8 cellular contexts compared by ENCODE assay signal in genomic region chr7:35537067-35538023, GRCh38.
DNase-seq lines count a peak whose midpoint lies in the region; ATAC-seq and TF ChIP-seq lines count a peak whose summit lies in the region.

No MANE protein-coding gene starts in this region.

- no peak overlapping the region for H2AK5ac ChIP-seq in trophoblast cell (ENCODE audit: low read length)

- H3K4me3 ChIP-seq in HCT116 (replicated peaks in 1 of 2; ENCODE audit: low read depth in 1 of 2, low read length in 2 of 2): peak overlapping the region; percentile 28 to 40
- peak overlapping the region; percentile 30 for H3K4me3 ChIP-seq in MG63
- peak overlapping the region; percentile 80 for H3K4me3 ChIP-seq in SK-N-MC
- peak overlapping the region; percentile 67 for H3K4me3 ChIP-seq in trophoblast cell (ENCODE audit: low read depth, low read length)
- peak overlapping the region; percentile 16 to 47 (median 42) for H3K4me3 ChIP-seq in tibial nerve

- no peak for TF ChIP-seq EP300 in tibial nerve (IDR thresholded peaks at IDR 0.05)

- intact Hi-C loops in HCT116 (cut with micrococcal nuclease): loop anchor here (1.0 to 5.0 kb wide), 5 partner anchors 87 to 464 kb away; no protein-coding TSS in a partner anchor
- intact Hi-C loops in Right ventricle myocardium superior (cut with DNase I): loop anchor here (10.0 kb wide), 1 partner anchor 463 kb away; no protein-coding TSS in a partner anchor

- WGBS in trophoblast cell (ENCODE audit: extremely low coverage, insufficient coverage, insufficient read length): no CpG with 5 or more reads among the region's 43 CpGs
- WGBS in tibial nerve, 2 donors: 7 to 9% methylated on average over 22 to 37 of the region's 43 CpGs

- H3K9me3 ChIP-seq in HCT116 (ENCODE audit: control insufficient read depth in 1 of 2, insufficient read depth in 1 of 2, low read depth in 1 of 2, low read length in 2 of 2): no peaks in the 10 kb centered on the region
- no peaks in the 10 kb centered on the region for H3K9me3 ChIP-seq in MG63
- H3K9me3 ChIP-seq in SK-N-MC (ENCODE audit: low read depth, low read length): no peaks in the 10 kb centered on the region
- peaks cover 2% of the 10 kb centered on the region for H3K9me3 ChIP-seq in trophoblast cell (ENCODE audit: insufficient read depth, low read depth, low read length)
- H3K9me3 ChIP-seq in tibial nerve: no peaks in the 10 kb centered on the region

- H4K91ac ChIP-seq in trophoblast cell (ENCODE audit: low read depth, low read length): no peak overlapping the region

- BruUV-seq in HCT116 (replicated peaks; lab: Mats Ljungman, UMichigan): no TSS peak

- no peak overlapping the region for H2BK120ac ChIP-seq in trophoblast cell (ENCODE audit: insufficient read depth, low read length, poor library complexity)

- H3K9ac ChIP-seq in HCT116 (ENCODE audit: low read length) (no peak overlapping the region), SK-N-MC (ENCODE audit: insufficient read length) (no peak overlapping the region), trophoblast cell (ENCODE audit: low read length) (no peak overlapping the region)

- H3K36me3 ChIP-seq in HCT116 (ENCODE audit: control insufficient read depth in 1 of 2, insufficient read depth in 2 of 2, low read length in 2 of 2): no peaks in the 10 kb centered on the region
- H3K36me3 ChIP-seq in MG63: no peaks in the 10 kb centered on the region
- no peaks in the 10 kb centered on the region for H3K36me3 ChIP-seq in SK-N-MC (ENCODE audit: insufficient read depth, low read length)
- H3K36me3 ChIP-seq in trophoblast cell (ENCODE audit: control insufficient read depth in 1 of 2, insufficient read depth in 2 of 2, low read length in 2 of 2): no peaks in the 10 kb centered on the region
- no peaks in the 10 kb centered on the region for H3K36me3 ChIP-seq in tibial nerve

- H2BK5ac ChIP-seq in trophoblast cell (ENCODE audit: low read depth, low read length, poor library complexity): no peak overlapping the region

- H3K9me2 ChIP-seq in HCT116 (ENCODE audit: insufficient read depth): no peaks in the 10 kb centered on the region

- no peaks in the 10 kb centered on the region for H4K20me1 ChIP-seq in HCT116 (ENCODE audit: insufficient read depth)

- H3K27me3 ChIP-seq in HCT116 (ENCODE audit: insufficient read depth, low read length) (no peaks in the 10 kb centered on the region), MG63 (no peaks in the 10 kb centered on the region), trophoblast cell (ENCODE audit: insufficient read depth, low read length) (no peaks in the 10 kb centered on the region), tibial nerve (no peaks in the 10 kb centered on the region)

- POLR2A ChIA-PET in HCT116 (lab: Charles Lee): no interaction called here

- peaks cover 0 to 11% of the 10 kb centered on the region in 2 experiments; a peak in 1 of 4 replicates for H3K4me1 ChIP-seq in HCT116 (ENCODE audit: control insufficient read depth in 1 of 2, insufficient read depth in 2 of 2, low read length in 2 of 2)
- no peaks in the 10 kb centered on the region for H3K4me1 ChIP-seq in trophoblast cell (ENCODE audit: control insufficient read depth in 1 of 2, insufficient read depth in 2 of 2, low read length in 2 of 2)
- H3K4me1 ChIP-seq in tibial nerve: peaks cover 0 to 15% (median 5%) of the 10 kb centered on the region in 4 donors

- H3K36me3 Mint-ChIP-seq in activated naive CD4-positive, alpha-beta T cell treated with anti-CD3 and anti-CD28 coated beads, Interleukin-2, amount 50 U/mL, for 72 hours: no peaks in the 10 kb centered on the region

- H4K12ac ChIP-seq in trophoblast cell (ENCODE audit: low read depth, low read length): no peak overlapping the region

- H3K27ac ChIP-seq in HCT116 (ENCODE audit: low read depth, low read length) (no peak overlapping the region), SK-N-MC (no peak overlapping the region), trophoblast cell (ENCODE audit: low read depth, low read length) (no peak overlapping the region), tibial nerve (no peak overlapping the region)

- no peak overlapping the region for H4K8ac ChIP-seq in trophoblast cell (ENCODE audit: low read depth, low read length)

- no peak overlapping the region for H3K4ac ChIP-seq in trophoblast cell (ENCODE audit: low read depth, low read length)

- TF ChIP-seq POLR2A in HCT116 (IDR thresholded peaks at IDR 0.05; ENCODE audit: borderline replicate concordance, extremely low read depth, insufficient read depth, insufficient read length) (no peak), tibial nerve (IDR thresholded peaks at IDR 0.05) (no peak)

- peak overlapping the region; percentile 67 for H3K4me2 ChIP-seq in HCT116 (ENCODE audit: low read length)
- peak overlapping the region; percentile 71 for H3K4me2 ChIP-seq in trophoblast cell (ENCODE audit: low read length)

- H3K79me2 ChIP-seq in HCT116 (ENCODE audit: insufficient read depth, low read length) (no peaks in the 10 kb centered on the region), trophoblast cell (ENCODE audit: control insufficient read depth, insufficient read depth, low read length, poor library complexity) (no peaks in the 10 kb centered on the region)

- RAD21 ChIA-PET in HCT116 (lab: Charles Lee; ENCODE audit: low non-redundant PET in 1 of 2, low total read pairs in 2 of 2, uncharacterized antibody in 2 of 2, unreplicated experiment in 2 of 2): no interaction called here

- H3K18ac ChIP-seq in trophoblast cell (ENCODE audit: low read length): no peak overlapping the region

- no peak overlapping the region for H3K14ac ChIP-seq in trophoblast cell (ENCODE audit: low read length)

- CTCF ChIA-PET in HCT116 (lab: Charles Lee): interaction anchor here (0.8 to 1.5 kb wide), 4 partner anchors 17 to 102 kb away, joined by 3 read pairs; no protein-coding TSS in a partner anchor

- no peaks in the 10 kb centered on the region for H3K9me3 Mint-ChIP-seq in activated naive CD4-positive, alpha-beta T cell treated with anti-CD3 and anti-CD28 coated beads, Interleukin-2, amount 50 U/mL, for 72 hours

- DNase-seq in GM04504 (ENCODE audit: low read depth) (peak; percentile 28), HCT116 (ENCODE audit: low read depth, low spot score) (peak; percentile 53), MG63 (peak; percentile 60), SK-N-MC (ENCODE audit: low read depth, low spot score) (no peak), Right ventricle myocardium superior (peak; percentile 88), trophoblast cell (peak; percentile 72 to 91), tibial nerve (ENCODE audit: low spot score in 2 of 2) (peak; percentile 62 to 78)
- peak; percentile 75 to 87 for DNase-seq in activated naive CD4-positive, alpha-beta T cell treated with anti-CD3 and anti-CD28 coated beads, Interleukin-2, amount 50 U/mL, for 72 hours (ENCODE audit: low spot score in 2 of 2)

- ATAC-seq in HCT116 (peak; percentile 99), Right ventricle myocardium superior (ENCODE audit: poor library complexity) (peak; percentile 99)
- peak; percentile 98 to 99 for ATAC-seq in activated naive CD4-positive, alpha-beta T cell treated with anti-CD3 and anti-CD28 coated beads, Interleukin-2, amount 50 U/mL, for 72 hours

- H3K27ac Mint-ChIP-seq in activated naive CD4-positive, alpha-beta T cell treated with anti-CD3 and anti-CD28 coated beads, Interleukin-2, amount 50 U/mL, for 72 hours: no peak overlapping the region

- no peak overlapping the region for H3K23ac ChIP-seq in trophoblast cell (ENCODE audit: low read length)

- TF ChIP-seq CTCF in HCT116 (IDR thresholded peaks at IDR 0.05 in 2 of 3, conservative IDR thresholded peaks at IDR 0.05 in 1 of 3; ENCODE audit: borderline replicate concordance in 1 of 3, insufficient read depth in 1 of 3, low read depth in 2 of 3, low read length in 2 of 3): peak; percentile 78 to 92 (median 91)
- TF ChIP-seq CTCF in tibial nerve (IDR thresholded peaks at IDR 0.05): peak; percentile 91 to 94 (median 92)

- H3K79me1 ChIP-seq in trophoblast cell (ENCODE audit: low read length): no peaks in the 10 kb centered on the region

- no peak overlapping the region for H2BK12ac ChIP-seq in trophoblast cell (ENCODE audit: low read length)

- H2AFZ ChIP-seq in HCT116 (ENCODE audit: low read depth, low read length, poor library complexity, severe bottlenecking) (peak overlapping the region; percentile 93), trophoblast cell (ENCODE audit: insufficient read depth, low read length, poor library complexity) (no peak overlapping the region)

- TF ChIP-seq RAD21 in HCT116 (IDR thresholded peaks at IDR 0.05; ENCODE audit: low read depth): peak; percentile 88

TF ChIP-seq in HCT116, 20 proteins besides CTCF, POLR2A, EP300 and RAD21:
- no peak; the same call in 1 of the 2 replicates for TF ChIP-seq MAX (IDR thresholded peaks at IDR 0.05)
- TF ChIP-seq POLR2AphosphoS5 (IDR thresholded peaks at IDR 0.05; ENCODE audit: low read depth, low read length): 0 out of 2 replicates have a peak, but pooled peaks have one; percentile 30
- TF ChIP-seq YY1 (IDR thresholded peaks at IDR 0.05; ENCODE audit: extremely low read depth, insufficient replicate concordance, low read depth, low read length): peak; percentile 50

Comparison
In these comparisons a context has a peak if more than half of its experiments do, and no peak if none do; other contexts are left out.
1. H3K4me3 ChIP-seq: peak in every context shown above with its lines; median percentile 80 in SK-N-MC; 67 in trophoblast cell; 42 in tibial nerve; 34 in HCT116; 30 in MG63.